7 cellular contexts compared by ENCODE assay signal in the genomic region with DNA sequence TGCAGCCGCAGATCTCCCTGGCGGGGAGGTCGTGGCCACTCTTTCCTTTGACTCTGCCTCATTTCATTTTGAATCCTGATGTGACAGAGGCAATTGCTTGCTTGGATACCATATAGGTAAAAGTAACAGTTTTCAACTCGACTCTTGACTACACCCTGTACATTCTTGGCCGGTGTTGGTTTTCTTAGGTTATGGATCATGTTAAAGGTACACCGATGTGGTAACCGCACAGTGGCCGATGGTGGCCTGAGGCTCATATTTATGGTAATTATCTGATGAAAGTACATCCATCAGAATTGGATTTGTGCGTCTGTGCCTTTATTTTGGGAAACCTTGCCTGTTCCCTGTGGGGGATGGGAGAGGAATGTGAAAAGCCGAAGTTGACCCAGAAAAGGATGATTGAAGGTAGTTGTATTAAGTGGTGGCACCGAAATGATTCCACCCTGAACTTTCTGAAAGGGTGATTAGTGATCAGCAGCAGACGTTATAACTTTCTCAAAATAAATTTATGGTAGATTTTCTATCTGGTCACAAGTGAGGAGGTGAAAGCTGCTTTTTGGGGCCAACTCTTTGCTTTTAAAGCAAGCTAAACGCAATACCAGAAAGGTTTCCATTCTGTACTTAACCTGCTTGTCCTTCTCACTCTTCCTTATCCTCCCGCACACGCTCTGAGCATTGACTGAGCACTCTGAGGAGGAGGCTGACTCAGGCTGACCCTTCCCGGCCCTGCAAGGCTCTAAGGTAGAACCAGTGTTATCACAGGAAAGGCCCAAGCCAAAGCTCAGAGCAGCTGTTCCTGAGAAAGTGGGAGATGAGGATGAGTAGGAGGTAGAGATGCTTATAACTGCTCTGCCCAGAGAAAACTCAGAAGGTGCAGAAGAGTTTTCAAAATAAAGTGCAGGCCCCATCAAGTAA. TPM values are rescaled to one million over a fixed set of nuclear protein-coding genes. Genes with fewer than 3 reads are reported as not detected.
DNase-seq lines count a peak whose midpoint lies in the region; ATAC-seq, FAIRE-seq and TF ChIP-seq lines count a peak whose summit lies in the region.

No MANE protein-coding gene starts in this region.

- peak; percentile 89 for FAIRE-seq in H54 (lab: Jason Lieb, UNC)

- H3K4me2 ChIP-seq in neural progenitor cell, result peak overlapping the region; percentile 90

- H3K4me1 ChIP-seq in Peyer's patch (peaks cover 0 to 21% (median 3%) of the 10 kb centered on the region in 4 donors), neural progenitor cell (peaks cover 8% of the 10 kb centered on the region)

- H3K79me2 ChIP-seq in neural progenitor cell (ENCODE audit: low read depth), result peaks cover 37% of the 10 kb centered on the region

- peaks cover 8% of the 10 kb centered on the region for H3K27me3 Mint-ChIP-seq in endothelial cell (ENCODE audit: unreplicated experiment)
- H3K27me3 Mint-ChIP-seq in neural progenitor cell (ENCODE audit: insufficient read depth, low read depth), result peaks cover 7% of the 10 kb centered on the region

- H3K9me3 Mint-ChIP-seq in endothelial cell (ENCODE audit: unreplicated experiment) (no peaks in the 10 kb centered on the region), neural progenitor cell (no peaks in the 10 kb centered on the region)

- peaks cover 18% of the 10 kb centered on the region for H3F3A ChIP-seq in neural progenitor cell (ENCODE audit: low read depth)

- no peak for TF ChIP-seq POLR2A in H54 (IDR thresholded peaks at IDR 0.05; ENCODE audit: low read depth, low read length)
- TF ChIP-seq POLR2A in Peyer's patch (IDR thresholded peaks at IDR 0.05), result peak in 1 of 2 donors; percentile 70

- H3K4me3 Mint-ChIP-seq in endothelial cell (ENCODE audit: unreplicated experiment) (peak overlapping the region; percentile 92), neural progenitor cell (peak overlapping the region; percentile 90)

- H4K20me1 ChIP-seq in neural progenitor cell (ENCODE audit: low read depth), result no peaks in the 10 kb centered on the region

- H3K4me3 ChIP-seq in Peyer's patch (peak overlapping the region; percentile 63 to 91 (median 83)), neural progenitor cell (peak overlapping the region; percentile 71)

- H3K27ac Mint-ChIP-seq in endothelial cell (ENCODE audit: unreplicated experiment) (peak overlapping the region; percentile 91), neural progenitor cell (peak overlapping the region; percentile 91)

- peak overlapping the region; percentile 97 for H2AFZ ChIP-seq in neural progenitor cell (replicated peaks)

- peaks cover 3% of the 10 kb centered on the region for H3K36me3 Mint-ChIP-seq in endothelial cell (ENCODE audit: low read depth, unreplicated experiment)
- H3K36me3 Mint-ChIP-seq in neural progenitor cell, result peaks cover 24% of the 10 kb centered on the region

- H3K4me1 Mint-ChIP-seq in endothelial cell (ENCODE audit: unreplicated experiment) (peaks cover 4% of the 10 kb centered on the region), neural progenitor cell (peaks cover 38% of the 10 kb centered on the region)

- H3K27ac ChIP-seq in Peyer's patch (peak overlapping the region; percentile 70 to 98 (median 96)), neural progenitor cell (no peak overlapping the region)

- DNase-seq in H54 (ENCODE audit: insufficient read length, low spot score) (no peak), Peyer's patch (peak in 1 of 3 donors; percentile 70), endothelial cell (ENCODE audit: low spot score) (no peak), neural progenitor cell (ENCODE audit: low spot score) (peak; percentile 29)
- DNase-seq in stimulated activated CD4-positive, alpha-beta T cell treated with anti-CD3 and anti-CD28 coated beads, Interleukin-12 subunit alpha, Interleukin-12 subunit beta, amount 100 ng/mL, for 4 hours, result no peak

- no peak overlapping the region for H3K9ac ChIP-seq in neural progenitor cell

- H3K27me3 ChIP-seq in Peyer's patch (no peaks in the 10 kb centered on the region), neural progenitor cell (peaks cover 31% of the 10 kb centered on the region)

- TF ChIP-seq CTCF in Peyer's patch (IDR thresholded peaks at IDR 0.05) (no peak), endothelial cell (IDR thresholded peaks at IDR 0.05; ENCODE audit: unreplicated experiment) (no peak), neural progenitor cell (IDR thresholded peaks at IDR 0.05) (no peak)

- no peaks in the 10 kb centered on the region for H3K36me3 ChIP-seq in Peyer's patch
- H3K36me3 ChIP-seq in neural progenitor cell, result no peaks in the 10 kb centered on the region

- ATAC-seq in HG03135 (IDR thresholded peaks at IDR 0.05; ENCODE audit: unreplicated experiment), result no peak
- ATAC-seq in HG03442 (IDR thresholded peaks at IDR 0.05; ENCODE audit: unreplicated experiment), result no peak

- H3K9me3 ChIP-seq in Peyer's patch (no peaks in the 10 kb centered on the region), neural progenitor cell (ENCODE audit: low read depth) (no peaks in the 10 kb centered on the region)

RNA-seq across cellular contexts. Expression of gene B3GNT5, which starts 2.0 kb away (rescaled TPM):
- total RNA-seq in Peyer's patch (10 to 100 TPM; 15.7 to 66.2 (median 42.2) TPM), endothelial cell (ENCODE audit: unreplicated experiment) (6.9 TPM), neural progenitor cell (ENCODE audit: low replicate concordance) (9.0 and 14.1 TPM in 2 replicates)
